21 cellular contexts compared by ENCODE assay signal in genomic region chr1:92948071-92948470, GRCh38.
"Had no signal": no experiment of that assay in that cellular context is flagged by ENCODE, and none has a peak within 500 bp of the region (broad histone marks: within the 10 kb centered on the region; RNA-seq: fewer than 3 reads in every experiment).

No MANE protein-coding gene starts in this region.

- H3K36me3 ChIP-seq: esophagus squamous epithelium, gastroesophageal sphincter, neural progenitor cell, ovary, right atrium auricular region, sigmoid colon, tibial artery, upper lobe of left lung, uterus had no signal

- H3K27me3 ChIP-seq: esophagus squamous epithelium, gastroesophageal sphincter, neural progenitor cell, ovary, right atrium auricular region, sigmoid colon, tibial artery, upper lobe of left lung, uterus had no signal

- H3K36me3 Mint-ChIP-seq: immature natural killer cell; natural killer cell treated with Interleukin-12 subunit alpha and Interleukin-12 subunit beta and Interleukin-15 and Interleukin-18, amount 100 ng/mL, for 72 hours; neural progenitor cell had no signal

- H3K4me3 ChIP-seq: esophagus squamous epithelium, gastroesophageal sphincter, neural progenitor cell, ovary, right atrium auricular region, sigmoid colon, skin epidermis, tibial artery, upper lobe of left lung, uterus had no signal

- H3K4me1 Mint-ChIP-seq: neural progenitor cell had no signal

- H2AFZ ChIP-seq: neural progenitor cell had no signal

- H3K27ac ChIP-seq: esophagus squamous epithelium, gastroesophageal sphincter, neural progenitor cell, ovary, right atrium auricular region, sigmoid colon, skin epidermis, tibial artery, upper lobe of left lung, uterus had no signal

- H3K27me3 Mint-ChIP-seq: effector memory CD8-positive, alpha-beta T cell; natural killer cell treated with Interleukin-12 subunit alpha and Interleukin-12 subunit beta and Interleukin-15 and Interleukin-18, amount 100 ng/mL, for 72 hours had no signal

- H3K9me3 ChIP-seq: esophagus squamous epithelium, gastroesophageal sphincter, ovary, right atrium auricular region, sigmoid colon, tibial artery, upper lobe of left lung, uterus had no signal

- H3K9ac ChIP-seq: neural progenitor cell had no signal

- ATAC-seq: effector memory CD8-positive, alpha-beta T cell; gastroesophageal sphincter; left colon; natural killer cell treated with Interleukin-12 subunit alpha and Interleukin-12 subunit beta and Interleukin-15 and Interleukin-18, amount 100 ng/mL, for 72 hours had no signal

- H3K27ac Mint-ChIP-seq: effector memory CD8-positive, alpha-beta T cell; mesothelial cell of epicardium; natural killer cell treated with Interleukin-12 subunit alpha and Interleukin-12 subunit beta and Interleukin-15 and Interleukin-18, amount 100 ng/mL, for 72 hours; neural progenitor cell had no signal

- DNase-seq: effector memory CD8-positive, alpha-beta T cell; esophagus squamous epithelium; foreskin fibroblast; glutamatergic neuron; immature natural killer cell; left colon; nucleus accumbens; ovary; sigmoid colon; stimulated activated CD4-positive, alpha-beta T cell treated with anti-CD3 and anti-CD28 coated beads, Interleukin-2, amount 100 ng/mL, for 24 hours; stimulated activated CD4-positive, alpha-beta T cell treated with anti-CD3 and anti-CD28 coated beads, Interleukin-4, amount 100 ng/mL, for 4 hours; stimulated activated naive CD4-positive, alpha-beta T cell treated with Interleukin-2 at 50 U/mL for 16 hours; tibial artery; upper lobe of left lung; uterus had no signal

- H3K4me3 Mint-ChIP-seq: effector memory CD8-positive, alpha-beta T cell; immature natural killer cell; mesothelial cell of epicardium; natural killer cell treated with Interleukin-12 subunit alpha and Interleukin-12 subunit beta and Interleukin-15 and Interleukin-18, amount 100 ng/mL, for 72 hours; neural progenitor cell had no signal

- H3K9me3 Mint-ChIP-seq: effector memory CD8-positive, alpha-beta T cell; immature natural killer cell; natural killer cell treated with Interleukin-12 subunit alpha and Interleukin-12 subunit beta and Interleukin-15 and Interleukin-18, amount 100 ng/mL, for 72 hours; neural progenitor cell had no signal

- H3K4me2 ChIP-seq: neural progenitor cell had no signal
